ENCODE assay signal across 2 cellular contexts in genomic region chr3:30400924-30401323, GRCh38.
TF ChIP-seq lines count a peak whose summit lies in the region.

No MANE protein-coding gene starts in this region.

TF ChIP-seq in SK-N-SH treated with all-trans-retinoic acid at 6 μM for 48 hours, 23 proteins besides CTCF, POLR2A, EP300 and RAD21 (continued from another document):
- no peak for TF ChIP-seq ZNF565 (CRISPR knock-in tag; conservative IDR thresholded peaks at IDR 0.05; ENCODE audit: low read depth)
- no peak for TF ChIP-seq TOX (CRISPR knock-in tag; IDR thresholded peaks at IDR 0.05; ENCODE audit: borderline replicate concordance)
- no peak for TF ChIP-seq RARB (CRISPR knock-in tag; IDR thresholded peaks at IDR 0.05)
- TF ChIP-seq ISL1 (CRISPR knock-in tag; IDR thresholded peaks at IDR 0.05), result no peak
- TF ChIP-seq, protein P1, sequence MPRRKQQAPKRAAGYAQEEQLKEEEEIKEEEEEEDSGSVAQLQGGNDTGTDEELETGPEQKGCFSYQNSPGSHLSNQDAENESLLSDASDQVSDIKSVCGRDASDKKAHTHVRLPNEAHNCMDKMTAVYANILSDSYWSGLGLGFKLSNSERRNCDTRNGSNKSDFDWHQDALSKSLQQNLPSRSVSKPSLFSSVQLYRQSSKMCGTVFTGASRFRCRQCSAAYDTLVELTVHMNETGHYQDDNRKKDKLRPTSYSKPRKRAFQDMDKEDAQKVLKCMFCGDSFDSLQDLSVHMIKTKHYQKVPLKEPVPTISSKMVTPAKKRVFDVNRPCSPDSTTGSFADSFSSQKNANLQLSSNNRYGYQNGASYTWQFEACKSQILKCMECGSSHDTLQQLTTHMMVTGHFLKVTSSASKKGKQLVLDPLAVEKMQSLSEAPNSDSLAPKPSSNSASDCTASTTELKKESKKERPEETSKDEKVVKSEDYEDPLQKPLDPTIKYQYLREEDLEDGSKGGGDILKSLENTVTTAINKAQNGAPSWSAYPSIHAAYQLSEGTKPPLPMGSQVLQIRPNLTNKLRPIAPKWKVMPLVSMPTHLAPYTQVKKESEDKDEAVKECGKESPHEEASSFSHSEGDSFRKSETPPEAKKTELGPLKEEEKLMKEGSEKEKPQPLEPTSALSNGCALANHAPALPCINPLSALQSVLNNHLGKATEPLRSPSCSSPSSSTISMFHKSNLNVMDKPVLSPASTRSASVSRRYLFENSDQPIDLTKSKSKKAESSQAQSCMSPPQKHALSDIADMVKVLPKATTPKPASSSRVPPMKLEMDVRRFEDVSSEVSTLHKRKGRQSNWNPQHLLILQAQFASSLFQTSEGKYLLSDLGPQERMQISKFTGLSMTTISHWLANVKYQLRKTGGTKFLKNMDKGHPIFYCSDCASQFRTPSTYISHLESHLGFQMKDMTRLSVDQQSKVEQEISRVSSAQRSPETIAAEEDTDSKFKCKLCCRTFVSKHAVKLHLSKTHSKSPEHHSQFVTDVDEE (CRISPR knock-in tag; IDR thresholded peaks at IDR 0.05), result no peak
- TF ChIP-seq ZNF8 (CRISPR knock-in tag; IDR thresholded peaks at IDR 0.05), result no peak
- TF ChIP-seq SNAI2 (CRISPR knock-in tag; IDR thresholded peaks at IDR 0.05), result no peak
- TF ChIP-seq CSDC2 (CRISPR knock-in tag; IDR thresholded peaks at IDR 0.05), result no peak
- TF ChIP-seq ARNTL (CRISPR knock-in tag; IDR thresholded peaks at IDR 0.05; ENCODE audit: borderline replicate concordance, low read depth), result no peak
- no peak for TF ChIP-seq GLIS3 (CRISPR knock-in tag; IDR thresholded peaks at IDR 0.05)
- no peak for TF ChIP-seq OSR1 (CRISPR knock-in tag; IDR thresholded peaks at IDR 0.05)

TF ChIP-seq in SK-N-SH, 30 proteins besides CTCF, POLR2A, EP300 and RAD21 (continued from another document):
- TF ChIP-seq ZBTB33 (IDR thresholded peaks at IDR 0.05; ENCODE audit: borderline replicate concordance, low read depth), result no peak
- TF ChIP-seq USF1 (IDR thresholded peaks at IDR 0.05; ENCODE audit: borderline replicate concordance, low read depth), result no peak
- TF ChIP-seq RXRA (IDR thresholded peaks at IDR 0.05; ENCODE audit: borderline replicate concordance, low read depth), result no peak
- no peak for TF ChIP-seq MXI1 (IDR thresholded peaks at IDR 0.05; ENCODE audit: low read depth, low read length)
- no peak for TF ChIP-seq TCF12 (IDR thresholded peaks at IDR 0.05)
- TF ChIP-seq ELF1 (IDR thresholded peaks at IDR 0.05), result no peak
- no peak for TF ChIP-seq CHD2 (IDR thresholded peaks at IDR 0.05; ENCODE audit: low read length, partially characterized antibody)
- no peak for TF ChIP-seq REST (IDR thresholded peaks at IDR 0.05; ENCODE audit: low read depth, low read length)
- no peak for TF ChIP-seq GATA2 (CRISPR knock-in tag; IDR thresholded peaks at IDR 0.05)
